Comparison of ENCODE assay signal across 31 cellular contexts in the genomic region with DNA sequence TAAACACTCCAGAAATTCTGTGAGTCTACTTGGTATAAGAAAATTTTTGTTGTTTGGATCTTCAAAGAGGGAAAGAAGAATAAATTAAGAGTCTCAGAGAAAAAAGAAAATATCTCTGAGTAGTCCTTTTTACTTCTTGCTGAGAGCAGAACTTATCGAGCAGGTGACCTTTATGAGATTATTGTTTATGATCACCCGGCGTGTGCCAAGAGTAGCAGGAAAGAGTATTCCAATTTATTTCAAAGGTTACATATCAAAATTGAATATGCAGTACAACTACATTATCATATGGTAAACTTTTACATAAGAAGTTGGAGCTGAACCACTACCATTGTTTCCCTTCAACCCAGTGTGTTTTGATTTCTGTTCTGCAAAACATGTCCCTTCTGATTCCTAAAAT.
"Had no signal": no experiment of that assay in that cellular context is flagged by ENCODE, and none has a peak within 500 bp of the region (broad histone marks: within the 10 kb centered on the region; RNA-seq: fewer than 3 reads in every experiment).

No MANE protein-coding gene starts in this region.

- H3K27me3 ChIP-seq: neural progenitor cell, ovary, right lobe of liver, sigmoid colon, spleen, suprapubic skin, testis, tibial artery, upper lobe of left lung, vagina had no signal

- H3K4me3 Mint-ChIP-seq: naive thymus-derived CD4-positive, alpha-beta T cell; natural killer cell; nephron; neural progenitor cell; stimulated activated memory B cell treated with anti-CD40 and anti-IgM and Interleukin-4, amounts not matched to agents 10 μg/mL and 1 μg/mL and 100 μg/mL, for 72 hours; stimulated activated naive CD8-positive, alpha-beta T cell treated with anti-CD3 and anti-CD28 coated beads, Interleukin-15, amount 100 ng/mL, for 72 hours had no signal

- H3K27ac Mint-ChIP-seq: naive thymus-derived CD4-positive, alpha-beta T cell; natural killer cell; nephron; neural progenitor cell; progenitor cell of endocrine pancreas; stimulated activated memory B cell treated with anti-CD40 and anti-IgM and Interleukin-4, amounts not matched to agents 10 μg/mL and 1 μg/mL and 100 μg/mL, for 72 hours; stimulated activated naive CD8-positive, alpha-beta T cell treated with anti-CD3 and anti-CD28 coated beads, Interleukin-15, amount 100 ng/mL, for 72 hours had no signal

- H3K9me3 Mint-ChIP-seq: natural killer cell; nephron; neural progenitor cell; stimulated activated memory B cell treated with anti-CD40 and anti-IgM and Interleukin-4, amounts not matched to agents 10 μg/mL and 1 μg/mL and 100 μg/mL, for 72 hours; stimulated activated naive CD8-positive, alpha-beta T cell treated with anti-CD3 and anti-CD28 coated beads, Interleukin-15, amount 100 ng/mL, for 72 hours had no signal

- H3K4me1 ChIP-seq: parathyroid adenoma, psoas muscle, right lobe of liver, sigmoid colon, spleen, suprapubic skin, testis, tibial artery, vagina had no signal

- H3K9me3 ChIP-seq: ovary, psoas muscle, right lobe of liver, sigmoid colon, spleen, suprapubic skin, testis, tibial artery, upper lobe of left lung, vagina had no signal

- ATAC-seq: naive thymus-derived CD4-positive, alpha-beta T cell; natural killer cell; psoas muscle; right cardiac atrium; right lobe of liver; stimulated activated memory B cell treated with anti-CD40 and anti-IgM and Interleukin-4, amounts not matched to agents 10 μg/mL and 1 μg/mL and 100 μg/mL, for 72 hours; stimulated activated naive CD8-positive, alpha-beta T cell treated with anti-CD3 and anti-CD28 coated beads, Interleukin-15, amount 100 ng/mL, for 72 hours; stimulated activated naive CD8-positive, alpha-beta T cell treated with anti-CD3 and anti-CD28 coated beads, Interleukin-15, Interleukin-2, amounts not matched to agents 100 U/mL and 50 U/mL, for 24 hours had no signal

- DNase-seq: naive thymus-derived CD4-positive, alpha-beta T cell; natural killer cell; occipital lobe; ovary; posterior cingulate gyrus; psoas muscle; right cardiac atrium; right lobe of liver; sigmoid colon; spleen; stimulated activated CD4-positive, alpha-beta T cell treated with anti-CD3 and anti-CD28 coated beads, Interleukin-12 subunit alpha, Interleukin-12 subunit beta, amount 100 ng/mL, for 4 hours; stimulated activated CD4-positive, alpha-beta T cell treated with anti-CD3 and anti-CD28 coated beads, Interleukin-1b, Interleukin-23, amount 100 ng/mL, for 48 hours; stimulated activated CD4-positive, alpha-beta T cell treated with anti-CD3 and anti-CD28 coated beads, Interleukin-4, amount 100 ng/mL, for 1 hour; stimulated activated CD4-positive, alpha-beta T cell treated with anti-CD3 and anti-CD28 coated beads, Interleukin-4, amount 100 ng/mL, for 4 hours; stimulated activated CD8-positive, alpha-beta memory T cell treated with anti-CD3 and anti-CD28 coated beads, Interleukin-4, amount 100 ng/mL, for 48 hours; stimulated activated naive CD4-positive, alpha-beta T cell; stimulated activated naive CD8-positive, alpha-beta T cell treated with anti-CD3 and anti-CD28 coated beads, Interleukin-15, amount 100 ng/mL, for 72 hours; stimulated activated naive CD8-positive, alpha-beta T cell treated with anti-CD3 and anti-CD28 coated beads, Interleukin-15, Interleukin-2, amounts not matched to agents 100 U/mL and 50 U/mL, for 24 hours; substantia nigra; testis; tibial artery; trophoblast cell; upper lobe of left lung had no signal

- H3K4me3 ChIP-seq: neural progenitor cell, ovary, psoas muscle, right lobe of liver, sigmoid colon, smooth muscle cell, spleen, suprapubic skin, testis, tibial artery, upper lobe of left lung, vagina had no signal

- H3K36me3 Mint-ChIP-seq: naive thymus-derived CD4-positive, alpha-beta T cell; natural killer cell; neural progenitor cell; stimulated activated memory B cell treated with anti-CD40 and anti-IgM and Interleukin-4, amounts not matched to agents 10 μg/mL and 1 μg/mL and 100 μg/mL, for 72 hours had no signal

- H3K27ac ChIP-seq: neural progenitor cell, ovary, parathyroid adenoma, psoas muscle, right lobe of liver, sigmoid colon, spleen, suprapubic skin, testis, tibial artery, upper lobe of left lung, vagina had no signal

- H3K4me1 Mint-ChIP-seq: natural killer cell; nephron; stimulated activated memory B cell treated with anti-CD40 and anti-IgM and Interleukin-4, amounts not matched to agents 10 μg/mL and 1 μg/mL and 100 μg/mL, for 72 hours; stimulated activated naive CD8-positive, alpha-beta T cell treated with anti-CD3 and anti-CD28 coated beads, Interleukin-15, amount 100 ng/mL, for 72 hours had no signal

- H3K36me3 ChIP-seq: neural progenitor cell, ovary, right lobe of liver, sigmoid colon, spleen, suprapubic skin, tibial artery, upper lobe of left lung, vagina had no signal

- H3K27me3 Mint-ChIP-seq: progenitor cell of endocrine pancreas; stimulated activated memory B cell treated with anti-CD40 and anti-IgM and Interleukin-4, amounts not matched to agents 10 μg/mL and 1 μg/mL and 100 μg/mL, for 72 hours; stimulated activated naive CD8-positive, alpha-beta T cell treated with anti-CD3 and anti-CD28 coated beads, Interleukin-15, amount 100 ng/mL, for 72 hours had no signal
